Comparison of ENCODE assay signal across 8 cellular contexts in genomic region chr19:33522371-33522662, GRCh38. TPM values are rescaled to one million over a fixed set of nuclear protein-coding genes. Genes with fewer than 3 reads are reported as not detected.
DNase-seq lines count a peak whose midpoint lies in the region; ATAC-seq, FAIRE-seq and TF ChIP-seq lines count a peak whose summit lies in the region.

No MANE protein-coding gene starts in this region.

- 81% methylated on average over 5 of the region's 5 CpGs for WGBS in A549 (ENCODE audit: missing lambda C conversion rate)

- FAIRE-seq in A549 (lab: Jason Lieb, UNC): peak; percentile 36

- peaks cover 14% of the 10 kb centered on the region; the same call in 1 of the 2 replicates for H3K27me3 Mint-ChIP-seq in HFFc6 (ENCODE audit: insufficient read depth)

- TF ChIP-seq RAD21 in A549 (conservative IDR thresholded peaks at IDR 0.05 in 1 of 2, IDR thresholded peaks at IDR 0.05 in 1 of 2): no peak

- CTCF ChIA-PET in A549 (lab: Yijun Ruan, JAX): interaction anchor here (0.6 to 2.0 kb wide), 9 partner anchors 11 to 771 kb away, joined by 3 to 8 read pairs (median 5); no protein-coding TSS in a partner anchor

- H3K9me3 ChIP-seq in A549 (no peaks in the 10 kb centered on the region), muscle layer of duodenum (ENCODE audit: control insufficient read depth in 1 of 2, low read length in 2 of 2) (no peaks in the 10 kb centered on the region)

- H3K4me1 ChIP-seq in A549: peaks cover 7% of the 10 kb centered on the region
- peaks cover 8 to 25% of the 10 kb centered on the region in 2 donors for H3K4me1 ChIP-seq in muscle layer of duodenum (ENCODE audit: control insufficient read depth in 1 of 2, insufficient read depth in 2 of 2, low read length in 2 of 2)

- H3K27ac ChIP-seq in A549 (peak overlapping the region; percentile 60 to 86; a peak in 4 of 6 replicates), brain microvascular endothelial cell (no peak overlapping the region), muscle layer of duodenum (ENCODE audit: low read length) (no peak overlapping the region)

- peaks cover 2% of the 10 kb centered on the region for H3K27me3 ChIP-seq in brain microvascular endothelial cell (replicated peaks)
- no peaks in the 10 kb centered on the region for H3K27me3 ChIP-seq in muscle layer of duodenum (ENCODE audit: low read depth, low read length)

- H3K4me3 ChIP-seq in A549 (peak overlapping the region; percentile 91), brain microvascular endothelial cell (ENCODE audit: low read depth, low read length) (peak overlapping the region; percentile 90), muscle layer of duodenum (ENCODE audit: low read depth in 1 of 2, low read length in 2 of 2) (peak overlapping the region; percentile 83 to 98)

- TF ChIP-seq CTCF in A549 (IDR thresholded peaks at IDR 0.05): no peak
- TF ChIP-seq CTCF in HFFc6 (IDR thresholded peaks at IDR 0.05): no peak
- TF ChIP-seq CTCF in brain microvascular endothelial cell (IDR thresholded peaks at IDR 0.05; ENCODE audit: low read depth, low read length, missing control alignments): no peak

- in situ Hi-C loops in brain microvascular endothelial cell (cut with HindIII; ENCODE audit: low pct_ligation_motif_present, low sequenced_read_pairs): no loop called here

- no peaks in the 10 kb centered on the region for H3K36me3 ChIP-seq in brain microvascular endothelial cell (replicated peaks)
- H3K36me3 ChIP-seq in muscle layer of duodenum (ENCODE audit: control insufficient read depth in 1 of 2, insufficient read depth in 2 of 2, low read length in 2 of 2): no peaks in the 10 kb centered on the region

- DNase-seq in A549 (ENCODE audit: low read depth in 1 of 2, low spot score in 1 of 2) (no peak), HFFc6 (no peak), brain microvascular endothelial cell (no peak), NCI-H69 (lab: John Stamatoyannopoulos, UW) (no peak), NCI-H446 (lab: John Stamatoyannopoulos, UW) (no peak), NK-92 (lab: John Stamatoyannopoulos, UW; ENCODE audit: unreplicated experiment) (no peak)

- POLR2A ChIA-PET in A549 (lab: Yijun Ruan, JAX): interaction anchor here (0.6 to 1.9 kb wide), 8 partner anchors 8 to 1161 kb away, joined by 3 to 13 read pairs (median 3); partner anchors contain the start of genes CEBPG and KCTD15

- H3K36me3 Mint-ChIP-seq in HFFc6 (ENCODE audit: low read depth): no peaks in the 10 kb centered on the region

- ATAC-seq in A549: peak in 1 of 2 experiments; percentile 2; a peak in 3 of 6 replicates
- ATAC-seq in GM18498 (IDR thresholded peaks at IDR 0.05; ENCODE audit: unreplicated experiment): no peak

- no peak overlapping the region for H3K27ac Mint-ChIP-seq in HFFc6

- H3K4me2 ChIP-seq in A549: peak overlapping the region; percentile 97

- H3K4me3 Mint-ChIP-seq in HFFc6: peak overlapping the region; percentile 87

- no peak for TF ChIP-seq EP300 in A549 (IDR thresholded peaks at IDR 0.05)

- no peak for TF ChIP-seq POLR2A in A549 (IDR thresholded peaks at IDR 0.05; ENCODE audit: low read length)

- no peaks in the 10 kb centered on the region for H3K9me3 Mint-ChIP-seq in HFFc6

- H3K4me1 Mint-ChIP-seq in HFFc6 (ENCODE audit: low read depth): peaks cover 18% of the 10 kb centered on the region

TF ChIP-seq in A549, 52 proteins besides CTCF, POLR2A, EP300 and RAD21:
- TF ChIP-seq BHLHE40 (IDR thresholded peaks at IDR 0.05; ENCODE audit: low read depth, low read length) (no peak), ZNF302 (CRISPR knock-in tag; IDR thresholded peaks at IDR 0.05) (no peak), ZSCAN20 (CRISPR knock-in tag; IDR thresholded peaks at IDR 0.05) (no peak), CHD4 (IDR thresholded peaks at IDR 0.05; ENCODE audit: borderline replicate concordance) (no peak), RFX5 (IDR thresholded peaks at IDR 0.05) (no peak), FOXS1 (CRISPR knock-in tag; IDR thresholded peaks at IDR 0.05) (no peak), MAFK (IDR thresholded peaks at IDR 0.05; ENCODE audit: partially characterized antibody) (no peak), PHF8 (IDR thresholded peaks at IDR 0.05; ENCODE audit: borderline replicate concordance, low read depth) (no peak)
TF ChIP-seq in A549: peak in this region for 0.

RNA-seq across cellular contexts. Expression of gene PEPD, which starts 0.7 kb away (rescaled TPM):
- polyA plus RNA-seq in A549 (2011; rRNA removed) (85.5 and 99.5 TPM in 2 replicates), A549 (2017; fragmentation: RNase III; extraction: RNeasy Plus Mini Kit Qiagen cat#74134 plus additional on column Dnase treatment) (85.3 to 100 TPM (median 95.5 TPM) in 3 replicates)
- polyA plus RNA-seq in A549 (2012; cell fraction: cytosol; rRNA removed): 169 and 214 TPM in 2 replicates
- polyA plus RNA-seq in A549 (2012; cell fraction: nucleus; rRNA removed): 201 and 265 TPM in 2 replicates
- 85.7 and 95.8 TPM in 2 replicates for polyA minus RNA-seq in A549 (2011; rRNA and poly(A)+ RNA removed)
- total RNA-seq in HFFc6 (2021; fragmentation: NEBNext Ultra II Directional; extraction: Animal tissue kit (Norgen Biotek cat#: 25700)): 10 to 100 TPM; 57.0 to 76.9 (median 67.6) TPM

Comparison
In these comparisons a context has a peak if more than half of its experiments do, and no peak if none do; other contexts are left out.
1. H3K27ac ChIP-seq: peak in A549 (2 of 2); none in brain microvascular endothelial cell (single experiment) and muscle layer of duodenum (single experiment).
2. Peak in every context shown above with its lines, with median percentiles within 50 percentile points of each other: H3K4me3 ChIP-seq.